In the genomic region with DNA sequence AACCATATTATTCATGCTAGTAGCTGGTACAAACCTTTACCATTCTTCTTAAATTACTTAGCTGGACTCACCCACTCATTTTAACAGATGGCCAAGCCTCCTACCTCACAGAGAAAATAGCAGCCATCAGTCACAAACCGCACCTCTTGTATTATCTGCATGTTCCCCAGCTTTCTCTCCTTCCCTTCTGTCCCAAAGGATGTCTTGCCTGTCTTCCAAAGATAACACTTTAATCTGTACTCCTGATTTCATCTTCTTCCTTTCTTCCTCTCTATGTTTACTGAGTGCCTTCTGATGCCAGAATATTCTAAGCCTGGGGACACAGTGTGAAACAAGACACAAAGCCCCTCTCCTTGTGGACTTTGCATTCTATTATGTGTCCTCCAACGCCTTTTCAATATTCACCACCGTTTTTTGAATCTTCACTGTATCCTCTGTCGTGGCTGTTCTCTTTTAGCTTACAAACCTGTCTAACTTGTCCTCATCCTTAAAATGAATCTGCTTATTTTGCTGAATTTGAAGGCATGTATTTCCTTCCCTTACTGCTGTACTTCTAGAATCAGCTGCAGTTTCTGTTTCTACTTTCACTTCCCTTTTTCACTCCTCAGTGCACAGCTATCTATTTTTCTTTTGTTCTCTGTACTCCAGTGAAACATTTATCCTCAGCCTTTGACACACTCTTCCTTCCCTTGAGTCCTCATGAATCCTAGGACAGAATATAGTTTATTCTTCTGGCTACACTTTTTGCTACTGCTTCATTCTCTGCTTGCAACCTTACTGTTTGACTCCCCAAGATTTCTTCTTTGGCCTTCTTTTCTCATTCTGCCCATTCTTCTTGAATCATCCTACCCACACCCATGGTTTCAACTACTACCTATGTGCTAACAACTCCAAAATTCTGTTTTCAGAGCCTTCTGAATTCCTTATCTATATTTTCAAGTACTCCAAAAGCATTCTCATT, we compare ENCODE assay signal across 8 cellular contexts.
DNase-seq lines count a peak whose midpoint lies in the region; ATAC-seq and TF ChIP-seq lines count a peak whose summit lies in the region.

No MANE protein-coding gene starts in this region.

- no peaks in the 10 kb centered on the region for H3K9me3 ChIP-seq in neutrophil
- H3K9me3 ChIP-seq in GM23248 (ENCODE audit: low read depth): no peaks in the 10 kb centered on the region

- H3K27ac ChIP-seq in neutrophil (peak overlapping the region; percentile 74), RWPE1 (no peak overlapping the region), GM23248 (no peak overlapping the region)

- peaks cover 33% of the 10 kb centered on the region for H3K4me1 Mint-ChIP-seq in activated B cell treated with CpG ODN at 0.5 μM for 24 hours

- peak; percentile 39 to 51 for DNase-seq in AML-193 (lab: John Stamatoyannopoulos, UW)
- DNase-seq in GM19240 (ENCODE audit: insufficient read length, low spot score): peak; percentile 18
- DNase-seq in activated B cell treated with CpG ODN at 0.5 μM for 24 hours: no peak
- DNase-seq in mesenteric fat pad (ENCODE audit: low spot score): no peak
- DNase-seq in RWPE1 (ENCODE audit: low spot score): no peak
- DNase-seq in GM23248: no peak

- H3K4me2 ChIP-seq in GM23248 (ENCODE audit: unreplicated experiment): no peak overlapping the region

- peaks cover 6% of the 10 kb centered on the region for H3K9me3 Mint-ChIP-seq in activated B cell treated with CpG ODN at 0.5 μM for 24 hours

- in situ Hi-C loops in GM23248 (cut with MboI): no loop called here

- no peak overlapping the region for H3K9ac ChIP-seq in GM23248

- H3K36me3 ChIP-seq in neutrophil (no peaks in the 10 kb centered on the region), GM23248 (ENCODE audit: low read depth) (no peaks in the 10 kb centered on the region)

- TF ChIP-seq CTCF in activated B cell treated with CpG ODN at 0.5 μM for 24 hours (IDR thresholded peaks at IDR 0.05): no peak
- TF ChIP-seq CTCF in neutrophil (IDR thresholded peaks at IDR 0.05): no peak
- no peak for TF ChIP-seq CTCF in RWPE1 (conservative IDR thresholded peaks at IDR 0.05; ENCODE audit: low read depth)

- no peaks in the 10 kb centered on the region for H3K27me3 Mint-ChIP-seq in activated B cell treated with CpG ODN at 0.5 μM for 24 hours

- no peaks in the 10 kb centered on the region for H3K79me2 ChIP-seq in GM23248 (ENCODE audit: insufficient read depth)

- H3K4me1 ChIP-seq in neutrophil (ENCODE audit: control insufficient read depth in 1 of 2, insufficient read depth in 1 of 2, low read depth in 1 of 2, low read length in 1 of 2) (peaks cover 8% of the 10 kb centered on the region in 2 experiments), GM23248 (ENCODE audit: insufficient read depth) (no peaks in the 10 kb centered on the region)

- H2AFZ ChIP-seq in GM23248: no peak overlapping the region

- intact Hi-C loops in activated B cell treated with CpG ODN at 0.5 μM for 24 hours (cut with micrococcal nuclease): loop anchor here (1.0 to 5.0 kb wide), 7 partner anchors 9 to 969 kb away; a partner anchor contains a TSS

- ATAC-seq in HG03196 (IDR thresholded peaks at IDR 0.05; ENCODE audit: unreplicated experiment) (peak; percentile 94), activated B cell treated with CpG ODN at 0.5 μM for 24 hours (ENCODE audit: low read depth) (peak; percentile 95)

- H3K27me3 ChIP-seq in neutrophil (no peaks in the 10 kb centered on the region), GM23248 (replicated peaks; ENCODE audit: insufficient read depth) (no peaks in the 10 kb centered on the region)

- 22% methylated on average over 4 of the region's 4 CpGs for WGBS in GM23248 (ENCODE audit: low coverage in 1 of 2, low lambda C conversion rate in 2 of 2, missing lambda C conversion rate in 2 of 2), 2 experiments

- no peaks in the 10 kb centered on the region for H3F3A ChIP-seq in GM23248 (ENCODE audit: insufficient read depth)

- CTCF ChIA-PET in activated B cell treated with CpG ODN at 0.5 μM for 24 hours (lab: Charles Lee): interaction anchor here (0.6 to 1.7 kb wide), 5 partner anchors 8 to 282 kb away, joined by 3 to 9 read pairs (median 4); no protein-coding TSS in a partner anchor
- CTCF ChIA-PET in RWPE1 (lab: Yijun Ruan, JAX): no interaction called here

- peak overlapping the region in 1 of 2 experiments; percentile 10 for H3K4me3 ChIP-seq in neutrophil (ENCODE audit: low read depth in 1 of 2, low read length in 1 of 2)
- H3K4me3 ChIP-seq in GM23248: no peak overlapping the region

- peaks cover 5% of the 10 kb centered on the region for H3K36me3 Mint-ChIP-seq in activated B cell treated with CpG ODN at 0.5 μM for 24 hours (ENCODE audit: low read depth)

- no peak overlapping the region for H3K27ac Mint-ChIP-seq in activated B cell treated with CpG ODN at 0.5 μM for 24 hours

- POLR2A ChIA-PET in activated B cell treated with CpG ODN at 0.5 μM for 24 hours (lab: Charles Lee): interaction anchor here (0.5 to 2.0 kb wide), 5 partner anchors 25 to 1108 kb away, joined by 3 to 11 read pairs (median 4); no protein-coding TSS in a partner anchor
- POLR2A ChIA-PET in RWPE1 (lab: Yijun Ruan, JAX; ENCODE audit: low non-redundant PET): no interaction called here

- H4K20me1 ChIP-seq in GM23248 (ENCODE audit: insufficient read depth): no peaks in the 10 kb centered on the region

- no peak overlapping the region for H3K4me3 Mint-ChIP-seq in activated B cell treated with CpG ODN at 0.5 μM for 24 hours

- H3K9me2 ChIP-seq in GM23248 (ENCODE audit: insufficient read depth): no peaks in the 10 kb centered on the region

Comparison
In these comparisons a context has a peak if more than half of its experiments do, and no peak if none do; other contexts are left out.
1. DNase-seq: peak in AML-193 (2 of 2) and GM19240 (single experiment); none in activated B cell treated with CpG ODN at 0.5 μM for 24 hours (single experiment), mesenteric fat pad (single experiment), RWPE1 (single experiment) and GM23248 (single experiment).